In genomic region chr17:82327757-82328140, GRCh38 we compare ENCODE assay signal across 3 cellular contexts.
TF ChIP-seq lines count a peak whose summit lies in the region.

No MANE protein-coding gene starts in this region.

TF ChIP-seq in HCT116, 20 proteins besides CTCF, POLR2A, EP300 and RAD21:
- TF ChIP-seq YY1 (IDR thresholded peaks at IDR 0.05; ENCODE audit: extremely low read depth, insufficient replicate concordance, low read depth, low read length) (no peak), SRF (IDR thresholded peaks at IDR 0.05; ENCODE audit: low read depth) (no peak)

TF ChIP-seq in K562, 482 proteins besides CTCF, POLR2A, EP300 and RAD21:
- TF ChIP-seq KDM1A (IDR thresholded peaks at IDR 0.05) (no peak), HDAC8 (tag; IDR thresholded peaks at IDR 0.05) (no peak)

TF ChIP-seq in liver, 16 proteins besides CTCF, POLR2A, EP300 and RAD21:
- TF ChIP-seq, protein P1, sequence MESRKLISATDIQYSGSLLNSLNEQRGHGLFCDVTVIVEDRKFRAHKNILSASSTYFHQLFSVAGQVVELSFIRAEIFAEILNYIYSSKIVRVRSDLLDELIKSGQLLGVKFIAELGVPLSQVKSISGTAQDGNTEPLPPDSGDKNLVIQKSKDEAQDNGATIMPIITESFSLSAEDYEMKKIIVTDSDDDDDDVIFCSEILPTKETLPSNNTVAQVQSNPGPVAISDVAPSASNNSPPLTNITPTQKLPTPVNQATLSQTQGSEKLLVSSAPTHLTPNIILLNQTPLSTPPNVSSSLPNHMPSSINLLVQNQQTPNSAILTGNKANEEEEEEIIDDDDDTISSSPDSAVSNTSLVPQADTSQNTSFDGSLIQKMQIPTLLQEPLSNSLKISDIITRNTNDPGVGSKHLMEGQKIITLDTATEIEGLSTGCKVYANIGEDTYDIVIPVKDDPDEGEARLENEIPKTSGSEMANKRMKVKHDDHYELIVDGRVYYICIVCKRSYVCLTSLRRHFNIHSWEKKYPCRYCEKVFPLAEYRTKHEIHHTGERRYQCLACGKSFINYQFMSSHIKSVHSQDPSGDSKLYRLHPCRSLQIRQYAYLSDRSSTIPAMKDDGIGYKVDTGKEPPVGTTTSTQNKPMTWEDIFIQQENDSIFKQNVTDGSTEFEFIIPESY (IDR thresholded peaks at IDR 0.05): no peak
- TF ChIP-seq HNF4G (IDR thresholded peaks at IDR 0.05): no peak
- TF ChIP-seq GABPA (IDR thresholded peaks at IDR 0.05 in 1 of 2, conservative IDR thresholded peaks at IDR 0.05 in 1 of 2): no peak
- no peak for TF ChIP-seq JUND (IDR thresholded peaks at IDR 0.05)
- no peak for TF ChIP-seq ATF3 (IDR thresholded peaks at IDR 0.05)
- no peak for TF ChIP-seq EGR1 (IDR thresholded peaks at IDR 0.05; ENCODE audit: low read depth in 2 of 2)
- TF ChIP-seq SP1 (IDR thresholded peaks at IDR 0.05): no peak
- TF ChIP-seq REST (IDR thresholded peaks at IDR 0.05): no peak
- no peak for TF ChIP-seq HNF4A (conservative IDR thresholded peaks at IDR 0.05)
- TF ChIP-seq FOXA2 (IDR thresholded peaks at IDR 0.05): no peak
- TF ChIP-seq RXRA (IDR thresholded peaks at IDR 0.05): no peak
